In genomic region chr10:2079603-2080078, GRCh38 we compare ENCODE assay signal across 18 cellular contexts.
DNase-seq lines count a peak whose midpoint lies in the region; ATAC-seq and TF ChIP-seq lines count a peak whose summit lies in the region.
"Had no signal": no experiment of that assay in that cellular context is flagged by ENCODE, and none has a peak within 500 bp of the region (broad histone marks: within the 10 kb centered on the region; RNA-seq: fewer than 3 reads in every experiment).

No MANE protein-coding gene starts in this region.

- no peaks in the 10 kb centered on the region for H3K4me1 ChIP-seq in HUES48 (ENCODE audit: control insufficient read depth, insufficient read depth, low read length)
- no peaks in the 10 kb centered on the region for H3K4me1 ChIP-seq in HAP-1
- H3K4me1 ChIP-seq in CD4-positive, alpha-beta memory T cell (ENCODE audit: insufficient read depth, low read length): no peaks in the 10 kb centered on the region
- H3K4me1 ChIP-seq: heart left ventricle had no signal

- H3K4me1 Mint-ChIP-seq in nephron: peaks cover 12% of the 10 kb centered on the region
- no peaks in the 10 kb centered on the region for H3K4me1 Mint-ChIP-seq in CD4-positive, alpha-beta memory T cell
- H3K4me1 Mint-ChIP-seq: mesothelial cell of epicardium had no signal

- H3K9me3 ChIP-seq in HUES48 (ENCODE audit: control insufficient read depth, insufficient read depth, low read length) (no peaks in the 10 kb centered on the region), HAP-1 (no peaks in the 10 kb centered on the region)
- no peaks in the 10 kb centered on the region for H3K9me3 ChIP-seq in CD4-positive, alpha-beta memory T cell (ENCODE audit: control insufficient read depth in 1 of 2, low read length in 2 of 2)
- H3K9me3 ChIP-seq: heart left ventricle had no signal

- in situ Hi-C loops in HAP-1 (cut with MboI; ENCODE audit: low sequenced_read_pairs): no loop called here

- no peak overlapping the region for H3K4me3 Mint-ChIP-seq in nephron
- no peak overlapping the region for H3K4me3 Mint-ChIP-seq in CD4-positive, alpha-beta memory T cell
- H3K4me3 Mint-ChIP-seq: activated CD8-positive, alpha-beta T cell treated with anti-CD3 and anti-CD28 coated beads for 36 hours; mesothelial cell of epicardium had no signal

- no peaks in the 10 kb centered on the region for H3K27me3 ChIP-seq in HUES48 (ENCODE audit: control insufficient read depth, insufficient read depth, low read length)
- H3K27me3 ChIP-seq in HAP-1 (ENCODE audit: low read depth): no peaks in the 10 kb centered on the region
- no peaks in the 10 kb centered on the region for H3K27me3 ChIP-seq in CD4-positive, alpha-beta memory T cell (ENCODE audit: insufficient read depth, low read length)
- H3K27me3 ChIP-seq: heart left ventricle had no signal

- CTCF ChIA-PET in CD4-positive, alpha-beta memory T cell (lab: Charles Lee; ENCODE audit: partially characterized antibody): no interaction called here

- ATAC-seq in GM18873 (IDR thresholded peaks at IDR 0.05; ENCODE audit: low FRiP score, unreplicated experiment) (peak; percentile 74), HG02588 (IDR thresholded peaks at IDR 0.05; ENCODE audit: unreplicated experiment) (peak; percentile 62)
- ATAC-seq: activated CD8-positive, alpha-beta T cell treated with anti-CD3 and anti-CD28 coated beads for 36 hours; heart left ventricle had no signal

- H3K9me3 Mint-ChIP-seq in nephron: no peaks in the 10 kb centered on the region
- no peaks in the 10 kb centered on the region for H3K9me3 Mint-ChIP-seq in CD4-positive, alpha-beta memory T cell
- H3K9me3 Mint-ChIP-seq: activated CD8-positive, alpha-beta T cell treated with anti-CD3 and anti-CD28 coated beads for 36 hours; mesothelial cell of epicardium had no signal

- POLR2A ChIA-PET in CD4-positive, alpha-beta memory T cell (lab: Charles Lee; ENCODE audit: partially characterized antibody): no interaction called here

- H3K27ac Mint-ChIP-seq in nephron: peak overlapping the region; percentile 94 to 99 (median 96)
- no peak overlapping the region for H3K27ac Mint-ChIP-seq in CD4-positive, alpha-beta memory T cell
- H3K27ac Mint-ChIP-seq: activated CD8-positive, alpha-beta T cell treated with anti-CD3 and anti-CD28 coated beads for 36 hours; mesothelial cell of epicardium had no signal

- intact Hi-C loops in CD4-positive, alpha-beta memory T cell (cut with micrococcal nuclease): no loop called here

- no peaks in the 10 kb centered on the region for H3K36me3 Mint-ChIP-seq in nephron (ENCODE audit: low read depth)
- no peaks in the 10 kb centered on the region for H3K36me3 Mint-ChIP-seq in CD4-positive, alpha-beta memory T cell
- H3K36me3 Mint-ChIP-seq: mesothelial cell of epicardium had no signal

- H3K27me3 Mint-ChIP-seq in nephron (ENCODE audit: low read depth): no peaks in the 10 kb centered on the region
- H3K27me3 Mint-ChIP-seq in CD4-positive, alpha-beta memory T cell: peaks cover 0 to under 1% of the 10 kb centered on the region in 2 donors
- H3K27me3 Mint-ChIP-seq: activated CD8-positive, alpha-beta T cell treated with anti-CD3 and anti-CD28 coated beads for 36 hours had no signal

- H3K27ac ChIP-seq in HUES48 (ENCODE audit: low read depth, low read length): peak overlapping the region; percentile 39
- H3K27ac ChIP-seq in CD4-positive, alpha-beta memory T cell (ENCODE audit: low read depth, low read length): no peak overlapping the region
- H3K27ac ChIP-seq: heart left ventricle had no signal

- H3K4me3 ChIP-seq in HUES48 (ENCODE audit: low read depth, low read length) (no peak overlapping the region), HAP-1 (no peak overlapping the region)
- no peak overlapping the region for H3K4me3 ChIP-seq in CD4-positive, alpha-beta memory T cell (ENCODE audit: low read length in 2 of 2)
- H3K4me3 ChIP-seq: heart left ventricle had no signal

- DNase-seq in HAP-1 (ENCODE audit: low spot score in 2 of 2) (no peak), GM19240 (ENCODE audit: insufficient read length, low spot score) (no peak), NCI-H1092 (lab: John Stamatoyannopoulos, UW) (no peak)
- DNase-seq in CD4-positive, alpha-beta memory T cell: no peak
- DNase-seq: activated CD8-positive, alpha-beta T cell treated with anti-CD3 and anti-CD28 coated beads for 36 hours; COR-L47; GOT3; heart left ventricle; KG1; NCI-H1092 treated with DMSO at 0.1 percent for 48 hours; NCI-H2107; NCI-H82; stimulated activated CD4-positive, alpha-beta T cell treated with anti-CD3 and anti-CD28 coated beads, Interleukin-2, amount 100 ng/mL, for 48 hours had no signal

- no peak for TF ChIP-seq CTCF in nephron (IDR thresholded peaks at IDR 0.05; ENCODE audit: unreplicated experiment in 3 of 3)

- H3K36me3 ChIP-seq in HUES48 (ENCODE audit: control insufficient read depth, insufficient read depth, low read length) (no peaks in the 10 kb centered on the region), HAP-1 (replicated peaks) (no peaks in the 10 kb centered on the region)
- H3K36me3 ChIP-seq in CD4-positive, alpha-beta memory T cell (ENCODE audit: insufficient read depth, low read length): no peaks in the 10 kb centered on the region
- H3K36me3 ChIP-seq: heart left ventricle had no signal

- no peak overlapping the region for H3K9ac ChIP-seq in HUES48 (ENCODE audit: low read depth, low read length)

Comparison
In these comparisons a context has a peak if more than half of its experiments do, and no peak if none do; other contexts are left out.
1. H3K27ac Mint-ChIP-seq: peak in nephron (3 of 3); none in CD4-positive, alpha-beta memory T cell (0 of 7).